Comparison of ENCODE assay signal across 23 cellular contexts in the genomic region with DNA sequence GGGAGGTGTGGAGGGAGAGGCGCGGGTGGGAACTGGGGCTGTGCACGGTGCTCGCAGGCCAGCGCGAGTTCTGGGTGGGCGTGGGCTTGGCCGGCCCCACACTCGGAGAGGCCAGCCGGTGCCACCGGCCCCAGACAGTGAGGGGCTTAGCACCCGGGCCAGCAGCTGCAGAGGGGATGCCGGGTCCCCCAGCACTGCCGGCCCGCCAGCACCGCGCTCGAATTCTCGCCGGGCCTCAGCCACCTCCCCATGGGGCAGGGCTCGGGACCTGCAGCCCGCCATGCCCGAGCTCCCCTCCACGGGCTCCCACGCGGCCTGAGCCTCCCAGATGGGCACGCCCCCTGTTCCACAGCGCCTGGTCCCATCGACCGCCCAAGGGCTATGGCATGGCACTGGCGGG.
"Had no signal": no experiment of that assay in that cellular context is flagged by ENCODE, and none has a peak within 500 bp of the region (broad histone marks: within the 10 kb centered on the region; RNA-seq: fewer than 3 reads in every experiment).

No MANE protein-coding gene starts in this region.

- H3K4me2 ChIP-seq: hepatocyte had no signal

- H3K27me3 ChIP-seq: esophagus muscularis mucosa, foreskin keratinocyte, gastroesophageal sphincter, heart left ventricle, hepatocyte, left lung had no signal

- ATAC-seq: foreskin keratinocyte, gastroesophageal sphincter, heart left ventricle, left cardiac atrium, left lung, left ventricle myocardium superior, mucosa of descending colon had no signal

- H2AFZ ChIP-seq: hepatocyte had no signal

- H3K4me1 ChIP-seq: foreskin keratinocyte, gastroesophageal sphincter, heart left ventricle, left lung, lower lobe of right lung had no signal

- H3K36me3 ChIP-seq: esophagus muscularis mucosa, gastroesophageal sphincter, heart left ventricle, left lung, lower lobe of right lung had no signal

- FAIRE-seq: colon, endothelial cell of umbilical vein, frontal cortex had no signal

- H3K4me3 ChIP-seq: coronary artery, dorsolateral prefrontal cortex, esophagus muscularis mucosa, gastroesophageal sphincter, heart left ventricle, hepatocyte, left lung, lower lobe of right lung, mucosa of descending colon had no signal

- H3K27ac ChIP-seq: coronary artery, dorsolateral prefrontal cortex, esophagus muscularis mucosa, foreskin keratinocyte, gastroesophageal sphincter, heart left ventricle, hepatocyte, left lung, lower lobe of right lung had no signal

- H3K27ac Mint-ChIP-seq: immature natural killer cell, mesothelial cell of epicardium had no signal

- DNase-seq: dermis blood vessel endothelial cell; dorsolateral prefrontal cortex; effector CD4-positive, alpha-beta T cell; effector memory CD4-positive, alpha-beta T cell; foreskin keratinocyte; heart left ventricle; hypothalamus; immature natural killer cell; islet precursor cell; left cardiac atrium; left ventricle myocardium superior; lower lobe of right lung; mesenchymal stem cell; mucosa of descending colon had no signal
